15 cellular contexts compared by ENCODE assay signal in the genomic region with DNA sequence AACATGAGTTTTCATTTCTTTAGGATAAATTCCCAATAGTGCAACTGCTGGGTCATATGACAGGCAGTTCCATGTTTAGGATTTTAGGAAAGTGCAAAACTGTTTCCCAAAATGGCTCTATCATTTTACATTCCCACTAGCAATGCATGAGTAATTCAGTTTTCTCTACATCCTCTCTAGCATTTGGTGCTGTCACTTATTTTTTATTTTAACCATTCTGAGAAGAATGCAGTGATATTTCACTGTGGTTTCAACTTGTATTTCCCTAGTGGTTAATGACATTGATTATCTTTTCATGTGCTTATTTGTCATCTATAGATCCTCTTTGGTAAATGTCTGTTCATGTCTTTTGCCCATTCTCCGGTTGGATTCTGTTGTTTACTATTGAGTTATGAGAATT.
A peak's percentile ranks its signal among the peaks of the same experiment; 100 is the strongest.
DNase-seq lines count a peak whose midpoint lies in the region; ATAC-seq lines count a peak whose summit lies in the region.
"Had no signal": no experiment of that assay in that cellular context is flagged by ENCODE, and none has a peak within 500 bp of the region (broad histone marks: within the 10 kb centered on the region; RNA-seq: fewer than 3 reads in every experiment).

No MANE protein-coding gene starts in this region.

- no peak for ATAC-seq in stimulated activated naive B cell treated with anti-CD40 and anti-IgM and Interleukin-4, amounts not matched to agents 10 μg/mL and 1 μg/mL and 100 μg/mL, for 72 hours (replicated peaks)
- no peak for ATAC-seq in HG03095 (IDR thresholded peaks at IDR 0.05; ENCODE audit: unreplicated experiment)
- ATAC-seq: A549; CD8-positive, alpha-beta T cell had no signal

- no peaks in the 10 kb centered on the region for H3K4me1 Mint-ChIP-seq in activated naive CD4-positive, alpha-beta T cell treated with anti-CD3 and anti-CD28 coated beads, Interleukin-2, amount 50 U/mL, for 24 hours
- no peaks in the 10 kb centered on the region for H3K4me1 Mint-ChIP-seq in activated naive CD4-positive, alpha-beta T cell treated with anti-CD3 and anti-CD28 coated beads, Interleukin-2, amount 10 ng/mL, durations not matched to agents 7 days and 5 days
- peaks cover 4 to 9% of the 10 kb centered on the region in 2 donors for H3K4me1 Mint-ChIP-seq in stimulated activated naive B cell treated with anti-CD40 and anti-IgM and Interleukin-4, amounts not matched to agents 10 μg/mL and 1 μg/mL and 100 μg/mL, for 72 hours
- H3K4me1 Mint-ChIP-seq: B cell had no signal

- CTCF ChIA-PET in activated naive CD4-positive, alpha-beta T cell treated with anti-CD3 and anti-CD28 coated beads, Interleukin-2, amount 10 ng/mL, durations not matched to agents 7 days and 5 days (lab: Charles Lee), result no interaction called here

- H3K27ac Mint-ChIP-seq in activated naive CD4-positive, alpha-beta T cell treated with anti-CD3 and anti-CD28 coated beads, Interleukin-2, amount 50 U/mL, for 24 hours, result peak overlapping the region; percentile 17
- H3K27ac Mint-ChIP-seq in activated naive CD4-positive, alpha-beta T cell treated with anti-CD3 and anti-CD28 coated beads, Interleukin-2, amount 10 ng/mL, durations not matched to agents 7 days and 5 days, result no peak overlapping the region
- peak overlapping the region; percentile 25 for H3K27ac Mint-ChIP-seq in stimulated activated naive B cell treated with anti-CD40 and anti-IgM and Interleukin-4, amounts not matched to agents 10 μg/mL and 1 μg/mL and 100 μg/mL, for 72 hours
- H3K27ac Mint-ChIP-seq: B cell; CD4-positive, alpha-beta T cell; CD8-positive, alpha-beta T cell had no signal

- peaks cover 49% of the 10 kb centered on the region for H3K36me3 Mint-ChIP-seq in activated naive CD4-positive, alpha-beta T cell treated with anti-CD3 and anti-CD28 coated beads, Interleukin-2, amount 50 U/mL, for 24 hours
- H3K36me3 Mint-ChIP-seq in activated naive CD4-positive, alpha-beta T cell treated with anti-CD3 and anti-CD28 coated beads, Interleukin-2, amount 10 ng/mL, durations not matched to agents 7 days and 5 days, result peaks cover 73% of the 10 kb centered on the region
- H3K36me3 Mint-ChIP-seq in stimulated activated naive B cell treated with anti-CD40 and anti-IgM and Interleukin-4, amounts not matched to agents 10 μg/mL and 1 μg/mL and 100 μg/mL, for 72 hours, result peaks cover 48 to 65% of the 10 kb centered on the region in 2 donors

- no peaks in the 10 kb centered on the region for H3K9me3 Mint-ChIP-seq in activated naive CD4-positive, alpha-beta T cell treated with anti-CD3 and anti-CD28 coated beads, Interleukin-2, amount 50 U/mL, for 24 hours
- H3K9me3 Mint-ChIP-seq in activated naive CD4-positive, alpha-beta T cell treated with anti-CD3 and anti-CD28 coated beads, Interleukin-2, amount 10 ng/mL, durations not matched to agents 7 days and 5 days, result no peaks in the 10 kb centered on the region
- peaks cover 0 to 2% of the 10 kb centered on the region in 2 donors for H3K9me3 Mint-ChIP-seq in stimulated activated naive B cell treated with anti-CD40 and anti-IgM and Interleukin-4, amounts not matched to agents 10 μg/mL and 1 μg/mL and 100 μg/mL, for 72 hours
- H3K9me3 Mint-ChIP-seq: CD8-positive, alpha-beta T cell had no signal

- H3K4me3 Mint-ChIP-seq in activated naive CD4-positive, alpha-beta T cell treated with anti-CD3 and anti-CD28 coated beads, Interleukin-2, amount 50 U/mL, for 24 hours, result no peak overlapping the region
- H3K4me3 Mint-ChIP-seq in activated naive CD4-positive, alpha-beta T cell treated with anti-CD3 and anti-CD28 coated beads, Interleukin-2, amount 10 ng/mL, durations not matched to agents 7 days and 5 days, result no peak overlapping the region
- H3K4me3 Mint-ChIP-seq in stimulated activated naive B cell treated with anti-CD40 and anti-IgM and Interleukin-4, amounts not matched to agents 10 μg/mL and 1 μg/mL and 100 μg/mL, for 72 hours, result no peak overlapping the region
- H3K4me3 Mint-ChIP-seq: B cell; CD4-positive, alpha-beta T cell; CD8-positive, alpha-beta T cell had no signal

- no peaks in the 10 kb centered on the region for H3K27me3 Mint-ChIP-seq in activated naive CD4-positive, alpha-beta T cell treated with anti-CD3 and anti-CD28 coated beads, Interleukin-2, amount 50 U/mL, for 24 hours
- no peaks in the 10 kb centered on the region for H3K27me3 Mint-ChIP-seq in activated naive CD4-positive, alpha-beta T cell treated with anti-CD3 and anti-CD28 coated beads, Interleukin-2, amount 10 ng/mL, durations not matched to agents 7 days and 5 days
- no peaks in the 10 kb centered on the region for H3K27me3 Mint-ChIP-seq in stimulated activated naive B cell treated with anti-CD40 and anti-IgM and Interleukin-4, amounts not matched to agents 10 μg/mL and 1 μg/mL and 100 μg/mL, for 72 hours
- H3K27me3 Mint-ChIP-seq: B cell; CD4-positive, alpha-beta T cell had no signal

- DNase-seq in activated naive CD4-positive, alpha-beta T cell treated with anti-CD3 and anti-CD28 coated beads, Interleukin-2, amount 10 ng/mL, durations not matched to agents 7 days and 5 days, result no peak
- DNase-seq in myocyte (ENCODE audit: low read depth) (peak; percentile 11), NCI-H524 (lab: John Stamatoyannopoulos, UW) (no peak)
- no peak for DNase-seq in stimulated activated naive B cell treated with anti-CD40 and anti-IgM and Interleukin-4, amounts not matched to agents 10 μg/mL and 1 μg/mL and 100 μg/mL, for 72 hours
- DNase-seq: AML-193; Caco-2; Calu3; CD4-positive, alpha-beta T cell; CD8-positive, alpha-beta T cell; DMS79 treated with DMSO at 0.1 percent for 48 hours; GF-D8 had no signal
